Comparison of ENCODE assay signal across 8 cellular contexts in genomic region chr4:139656614-139657486, GRCh38. TPM values are rescaled to one million over a fixed set of nuclear protein-coding genes. Genes with fewer than 3 reads are reported as not detected.
DNase-seq lines count a peak whose midpoint lies in the region; ATAC-seq, FAIRE-seq and TF ChIP-seq lines count a peak whose summit lies in the region.

No MANE protein-coding gene starts in this region.

- in situ Hi-C loops in GM12878 (cut with MboI), result no loop called here

- DNase-seq in activated CD8-positive, alpha-beta memory T cell treated with anti-CD3 and anti-CD28 coated beads for 24 hours, result peak; percentile 62
- no peak for DNase-seq in activated CD8-positive, alpha-beta memory T cell treated with anti-CD3 and anti-CD28 coated beads, Interleukin-2, amount 50 U/mL, for 48 hours
- peak; percentile 55 for DNase-seq in NCI-H1105 (lab: John Stamatoyannopoulos, UW)
- peak; percentile 68 for DNase-seq in SKM-1 (lab: John Stamatoyannopoulos, UW; ENCODE audit: unreplicated experiment)
- DNase-seq in GM12878 (ENCODE audit: low read depth, low spot score), result no peak
- DNase-seq in hypothalamus (lab: John Stamatoyannopoulos, UW), result peak in 27 of 51 donors; percentile 3 to 48 (median 22)

- RAD21 ChIA-PET in GM12878 (lab: Charles Lee; ENCODE audit: unreplicated experiment), result interaction anchor here (0.6 to 1.0 kb wide), 2 partner anchors 8 to 597 kb away, joined by 3 read pairs; partner anchors contain the start of gene MGST2

- WGBS in GM12878 (ENCODE audit: insufficient coverage, insufficient replicate concordance, low lambda C conversion rate, missing lambda C conversion rate), result 34% methylated on average over 13 of the region's 13 CpGs

- CTCF ChIA-PET in GM12878 (lab: Yijun Ruan, JAX), result interaction anchor here (0.6 to 3.5 kb wide), 29 partner anchors 9 to 953 kb away, joined by 3 to 30 read pairs (median 3); partner anchors contain the start of gene MGST2

- H3K27me3 ChIP-seq in GM12878 (replicated peaks in 1 of 2; ENCODE audit: control insufficient read depth in 2 of 2, insufficient read depth in 2 of 2, low read length in 1 of 2), result 0 out of 4 replicates have a peak, but pooled peaks cover 0 to 3% of the 10 kb centered on the region in 2 experiments
- peaks cover 23% of the 10 kb centered on the region for H3K27me3 ChIP-seq in skeletal muscle satellite cell (ENCODE audit: control insufficient read depth, insufficient read depth, low read length)

- H3K9me3 ChIP-seq in GM12878 (replicated peaks; ENCODE audit: control insufficient read depth, insufficient read depth, low read length) (no peaks in the 10 kb centered on the region), skeletal muscle satellite cell (replicated peaks; ENCODE audit: low read length) (no peaks in the 10 kb centered on the region)

- no peak for TF ChIP-seq POLR2A in GM12878 (IDR thresholded peaks at IDR 0.05; ENCODE audit: low read depth, low read length)

- SMC1A ChIA-PET in GM12878 (lab: Charles Lee; ENCODE audit: uncharacterized antibody, unreplicated experiment), result interaction anchor here (1.2 to 1.4 kb wide), 2 partner anchors 9 to 393 kb away, joined by 3 read pairs; partner anchors contain the start of gene MGST2

- H3K4me2 ChIP-seq in GM12878 (ENCODE audit: control insufficient read depth, insufficient read depth) (no peak overlapping the region), skeletal muscle satellite cell (ENCODE audit: low read length) (peak overlapping the region; percentile 47)

- FAIRE-seq in GM12878 (lab: Jason Lieb, UNC), result peak; percentile 52

- H2AFZ ChIP-seq in GM12878 (ENCODE audit: control insufficient read depth, low read depth, low read length), result no peak overlapping the region

- peak; percentile 69 to 84 (median 73) for TF ChIP-seq CTCF in GM12878 (IDR thresholded peaks at IDR 0.05 in 2 of 3, conservative IDR thresholded peaks at IDR 0.05 in 1 of 3; ENCODE audit: control insufficient read depth in 2 of 3, extremely low read depth in 1 of 3, insufficient read depth in 1 of 3, low read depth in 3 of 3, low read length in 3 of 3)

- H4K20me1 ChIP-seq in GM12878 (ENCODE audit: control insufficient read depth, insufficient read depth), result no peaks in the 10 kb centered on the region; the same call in 1 of the 2 replicates

- no peak for TF ChIP-seq EP300 in GM12878 (IDR thresholded peaks at IDR 0.05; ENCODE audit: borderline replicate concordance in 1 of 2, control insufficient read depth in 1 of 2, low read depth in 2 of 2, low read length in 2 of 2)

- H3K36me3 ChIP-seq in GM12878 (ENCODE audit: control insufficient read depth in 2 of 2, insufficient read depth in 2 of 2, low read length in 1 of 2) (no peaks in the 10 kb centered on the region), skeletal muscle satellite cell (ENCODE audit: insufficient read depth, low read length) (no peaks in the 10 kb centered on the region)

- H3K9ac ChIP-seq in GM12878 (ENCODE audit: control insufficient read depth, insufficient read depth, low read length) (no peak overlapping the region), skeletal muscle satellite cell (ENCODE audit: low read depth, low read length) (no peak overlapping the region)

- no peak overlapping the region for H3K27ac ChIP-seq in GM12878 (ENCODE audit: control insufficient read depth, insufficient read depth)

- intact Hi-C loops in GM12878 (cut with micrococcal nuclease; ENCODE audit: unreplicated experiment), result loop anchor here (10.0 kb wide), 1 partner anchor 162 kb away; no protein-coding TSS in a partner anchor

- no peaks in the 10 kb centered on the region for H3K79me2 ChIP-seq in GM12878 (ENCODE audit: control insufficient read depth, insufficient read depth, low read length)

- POLR2A ChIA-PET in GM12878 (lab: Charles Lee), result no interaction called here

- BruUV-seq in GM12878 (replicated peaks; lab: Mats Ljungman, UMichigan), result no TSS peak

- peak; percentile 86 for ATAC-seq in HG02759 (IDR thresholded peaks at IDR 0.05; ENCODE audit: unreplicated experiment)
- peak; percentile 93 for ATAC-seq in GM12878

- H3K4me3 ChIP-seq in GM12878, result no peak overlapping the region
- peak overlapping the region; percentile 45 for H3K4me3 ChIP-seq in skeletal muscle satellite cell (ENCODE audit: low read length)

- H3K4me1 ChIP-seq in GM12878 (ENCODE audit: control insufficient read depth, insufficient read depth, low read length), result no peaks in the 10 kb centered on the region; the same call in 1 of the 2 replicates
- peaks cover 15% of the 10 kb centered on the region for H3K4me1 ChIP-seq in skeletal muscle satellite cell (ENCODE audit: control insufficient read depth, insufficient read depth, low read length)

- peak; percentile 17; the same call in 1 of the 2 replicates for TF ChIP-seq RAD21 in GM12878 (IDR thresholded peaks at IDR 0.05; ENCODE audit: insufficient read depth, low read depth, low read length)

TF ChIP-seq in GM12878, 131 proteins besides CTCF, POLR2A, EP300 and RAD21:
- TF ChIP-seq RUNX3 (IDR thresholded peaks at IDR 0.05; ENCODE audit: low read length) (0 out of 2 replicates have a peak, but pooled peaks have one; percentile 18), FOXM1 (IDR thresholded peaks at IDR 0.05; ENCODE audit: low read depth, low read length) (no peak), SREBF2 (IDR thresholded peaks at IDR 0.05; ENCODE audit: low read length) (no peak), IRF4 (IDR thresholded peaks at IDR 0.05; ENCODE audit: low read depth, low read length) (peak; percentile 72; the same call in 1 of the 2 replicates), SMAD5 (IDR thresholded peaks at IDR 0.05; ENCODE audit: low read depth) (no peak)

RNA-seq across cellular contexts. Expression of gene MGST2, which starts 8.8 kb away (rescaled TPM):
- 11.3 and 11.7 TPM in 2 replicates for total RNA-seq in GM12878 (2013; cell fraction: nucleolus; rRNA removed)
- total RNA-seq in GM12878 (2014; rRNA removed) (22.3 and 26.5 TPM in 2 replicates), GM12878 (2014; rRNA removed; fragmentation: Illumina TruSeq; extraction: Trizol) (21.7 and 23.0 TPM in 2 replicates), GM12878 (2021) (19.0 and 19.8 TPM in 2 replicates)
- polyA plus RNA-seq in GM12878 (2011; ENCODE audit: low read depth), result 22.8 TPM
- polyA plus RNA-seq in GM12878 (2011; rRNA removed) (38.4 and 42.8 TPM in 2 replicates), GM12878 (2014; fragmentation: Illumina TruSeq; extraction: Trizol) (36.5 and 56.9 TPM in 2 replicates), GM12878 (2014; fragmentation: Nextera tagmentation; extraction: Ambion mirVana) (10 to 100 TPM; 36.0 to 50.1 TPM), GM12878 (2014; rRNA removed) (29.8 and 30.6 TPM in 2 replicates), GM12878 (2016; fragmentation: Nextera tagmentation; extraction: Ambion mirVana) (10 to 100 TPM; 26.7 to 31.4 TPM)
- 26.5 and 36.6 TPM in 2 replicates for polyA plus RNA-seq in GM12878 (2011; cell fraction: cytosol; rRNA removed)
- 13.5 and 14.8 TPM in 2 replicates for polyA plus RNA-seq in GM12878 (2011; cell fraction: nucleus; rRNA removed)
- 17.5 and 23.2 TPM in 2 replicates for polyA plus RNA-seq in GM12878 (2012)
- polyA minus RNA-seq in GM12878 (2011; rRNA and poly(A)+ RNA removed), result 12.4 and 18.4 TPM in 2 replicates
- polyA minus RNA-seq in GM12878 (2011; cell fraction: cytosol; rRNA and poly(A)+ RNA removed), result 2.8 and 6.2 TPM in 2 replicates
- 10.4 and 14.9 TPM in 2 replicates for polyA minus RNA-seq in GM12878 (2011; cell fraction: nucleus; rRNA and poly(A)+ RNA removed)
- 6.3 and 6.6 TPM in 2 replicates for total RNA-seq in skeletal muscle satellite cell (2012; rRNA removed)

Comparison
In these comparisons a context has a peak if more than half of its experiments do, and no peak if none do; other contexts are left out.
1. DNase-seq: peak in activated CD8-positive, alpha-beta memory T cell treated with anti-CD3 and anti-CD28 coated beads for 24 hours (single experiment), NCI-H1105 (single experiment), SKM-1 (single experiment) and hypothalamus (27 of 51); none in activated CD8-positive, alpha-beta memory T cell treated with anti-CD3 and anti-CD28 coated beads, Interleukin-2, amount 50 U/mL, for 48 hours (single experiment) and GM12878 (single experiment).